In the genomic region with DNA sequence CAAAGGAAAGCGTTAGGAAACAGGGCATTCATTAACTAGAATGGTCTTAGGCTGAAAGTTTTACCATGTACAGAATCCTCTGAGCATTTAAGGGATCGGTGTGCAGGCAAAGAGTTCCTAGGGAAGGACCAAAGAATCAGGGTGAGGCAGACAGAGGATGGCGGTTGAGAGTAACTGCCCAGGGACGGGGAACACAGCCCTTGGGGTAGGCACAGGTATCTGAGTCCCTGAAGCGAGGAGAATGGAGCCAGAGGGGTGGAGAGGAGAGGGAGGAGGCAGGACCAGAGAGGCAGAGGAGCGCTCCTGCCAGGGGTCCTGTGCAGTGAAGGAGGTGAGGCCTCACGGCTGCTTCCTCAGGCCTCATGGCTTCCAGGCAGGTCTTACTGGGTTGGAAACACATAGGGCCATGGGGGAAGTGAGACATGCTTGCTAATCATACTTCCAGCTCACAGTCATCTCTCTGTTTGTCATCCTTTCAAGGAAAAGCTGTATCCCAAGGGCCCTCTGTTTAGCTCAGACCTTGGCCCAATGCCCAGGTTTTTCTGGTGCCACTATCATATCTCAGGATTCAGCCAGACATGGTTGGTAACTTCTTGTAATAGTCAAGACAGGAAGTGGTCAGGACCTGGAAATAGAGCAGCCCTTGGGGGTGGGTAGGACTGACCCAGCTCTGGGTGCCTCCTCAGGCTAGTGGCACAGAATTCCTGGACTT, we compare ENCODE assay signal across 8 cellular contexts. TPM values are rescaled to one million over a fixed set of nuclear protein-coding genes. Genes with fewer than 3 reads are reported as not detected.
DNase-seq lines count a peak whose midpoint lies in the region; ATAC-seq and TF ChIP-seq lines count a peak whose summit lies in the region.

No MANE protein-coding gene starts in this region.

- H3K36me3 ChIP-seq in lung (ENCODE audit: control insufficient read depth in 2 of 2, insufficient read depth in 2 of 2, low read length in 2 of 2) (no peaks in the 10 kb centered on the region), upper lobe of left lung (no peaks in the 10 kb centered on the region)

- peak in 2 of 3 experiments; percentile 45 to 46 for DNase-seq in NCI-H1417 (lab: John Stamatoyannopoulos, UW)
- DNase-seq in NCI-H1417 treated with DMSO at 0.1 percent for 48 hours (lab: John Stamatoyannopoulos, UW), result no peak
- DNase-seq in NCI-H69 (lab: John Stamatoyannopoulos, UW), result peak; percentile 92
- peak in 31 of 61 donors; percentile 1 to 49 (median 22) for DNase-seq in caudate nucleus (lab: John Stamatoyannopoulos, UW)
- peak; percentile 62 for DNase-seq in lung (ENCODE audit: low spot score)
- DNase-seq in upper lobe of left lung, result peak; percentile 6 to 70
- DNase-seq in SHP77 treated with DMSO at 0.1 percent for 48 hours (lab: John Stamatoyannopoulos, UW), result no peak

- peak overlapping the region; percentile 12 for H3K27ac ChIP-seq in caudate nucleus (ENCODE audit: low read depth, low read length)
- H3K27ac ChIP-seq in lung (ENCODE audit: low read depth in 1 of 2, low read length in 1 of 2), result peak overlapping the region; percentile 82 to 86
- peak overlapping the region; percentile 53 to 79 (median 74) for H3K27ac ChIP-seq in upper lobe of left lung

- no peak overlapping the region for H3K4me3 ChIP-seq in lung
- no peak overlapping the region for H3K4me3 ChIP-seq in upper lobe of left lung

- H3K4me1 ChIP-seq in lung (ENCODE audit: control insufficient read depth in 2 of 2, insufficient read depth in 2 of 2, low read length in 2 of 2), result peaks cover 9 to 18% of the 10 kb centered on the region in 2 donors
- H3K4me1 ChIP-seq in upper lobe of left lung, result peaks cover 12 to 18% (median 15%) of the 10 kb centered on the region in 4 donors

- peak; percentile 24 for ATAC-seq in lung (ENCODE audit: insufficient read depth, low FRiP score)
- ATAC-seq in upper lobe of left lung (ENCODE audit: low FRiP score in 2 of 2), result peak; percentile 65 to 85
- ATAC-seq in HG02981 (IDR thresholded peaks at IDR 0.05; ENCODE audit: unreplicated experiment), result no peak

- no peaks in the 10 kb centered on the region for H3K27me3 ChIP-seq in lung (ENCODE audit: control insufficient read depth, insufficient read depth)
- H3K27me3 ChIP-seq in upper lobe of left lung, result no peaks in the 10 kb centered on the region

- TF ChIP-seq CTCF in lung (IDR thresholded peaks at IDR 0.05; ENCODE audit: control extremely low read depth, extremely low read depth) (no peak), upper lobe of left lung (IDR thresholded peaks at IDR 0.05) (no peak)

- TF ChIP-seq EP300 in upper lobe of left lung (IDR thresholded peaks at IDR 0.05), result peak in 1 of 4 donors; percentile 56

- no peak for TF ChIP-seq POLR2A in upper lobe of left lung (IDR thresholded peaks at IDR 0.05)

- WGBS in lung, 2 donors, result 81 to 87% methylated on average over 7 of the region's 7 CpGs
- WGBS in upper lobe of left lung, 2 donors, result 81 to 82% methylated on average over 7 of the region's 7 CpGs

- H3K9me3 ChIP-seq in lung (ENCODE audit: control insufficient read depth in 2 of 2, insufficient read depth in 1 of 2, low read length in 1 of 2) (no peaks in the 10 kb centered on the region), upper lobe of left lung (no peaks in the 10 kb centered on the region)

RNA-seq across cellular contexts. Expression of gene ITGB3, which starts 13.8 kb away (rescaled TPM):
- total RNA-seq in lung (10 to 100 TPM in 1 of 2 donors, 1 to 10 TPM in 1; 9.6 to 15.9 TPM), upper lobe of left lung (10 to 100 TPM in 3 of 6 donors, 1 to 10 TPM in 3; 3.4 to 17.8 (median 9.8) TPM)
- 1 to 10 TPM; 1.3 to 5.7 TPM for polyA plus RNA-seq in lung

RNA-seq across cellular contexts. Expression of gene MYL4, which starts 30.7 kb away (rescaled TPM):
- total RNA-seq in lung (1 to 10 TPM in 1 of 2 donors, under 1 TPM in 1; 0.49 to 9.0 TPM), upper lobe of left lung (1 to 10 TPM in 3 of 6 donors, not detected in 3; 1.4 to 3.1 (median 1.6) TPM)
- under 1 TPM; 0.51 to 0.62 TPM for polyA plus RNA-seq in lung

RNA-seq across cellular contexts. Expression of gene CDC27, which starts 50.7 kb away (rescaled TPM):
- total RNA-seq in lung, result 10 to 100 TPM; 66.0 to 74.1 TPM
- 10 to 100 TPM; 13.6 to 26.1 TPM for polyA plus RNA-seq in lung
- total RNA-seq in upper lobe of left lung, result 10 to 100 TPM; 40.3 to 74.8 (median 55.1) TPM

Comparison
In these comparisons a context has a peak if more than half of its experiments do, and no peak if none do; other contexts are left out.
1. DNase-seq: peak in NCI-H1417 (2 of 3), NCI-H69 (single experiment), caudate nucleus (31 of 61), lung (single experiment) and upper lobe of left lung (2 of 2); none in NCI-H1417 treated with DMSO at 0.1 percent for 48 hours (single experiment) and SHP77 treated with DMSO at 0.1 percent for 48 hours (single experiment).
2. H3K27ac ChIP-seq: peak in every context shown above with its lines; median percentile 84 in lung; 74 in upper lobe of left lung; 12 in caudate nucleus.